Comparison of ENCODE assay signal across 23 cellular contexts in genomic region chr17:32361270-32361669, GRCh38.
"Had no signal": no experiment of that assay in that cellular context is flagged by ENCODE, and none has a peak within 500 bp of the region (broad histone marks: within the 10 kb centered on the region; RNA-seq: fewer than 3 reads in every experiment).

No MANE protein-coding gene starts in this region.

- ATAC-seq: heart left ventricle; left colon; stimulated activated naive B cell treated with anti-CD40 and anti-IgM and Interleukin-4, amounts not matched to agents 10 μg/mL and 1 μg/mL and 100 μg/mL, for 72 hours had no signal

- H3K9ac ChIP-seq: neural progenitor cell had no signal

- DNase-seq: activated CD4-positive, alpha-beta T cell treated with anti-CD3 and anti-CD28 coated beads for 1 hour; activated gamma-delta T cell treated with Interleukin-2 at 50 U/mL for 16 hours; brain microvascular endothelial cell; caudate nucleus; effector memory CD4-positive, alpha-beta T cell; heart left ventricle; islet precursor cell; left colon; mesenchymal stem cell; naive B cell; sigmoid colon; stimulated activated CD4-positive, alpha-beta T cell treated with anti-CD3 and anti-CD28 coated beads, Interleukin-15, amount 100 ng/mL, for 24 hours; stimulated activated CD8-positive, alpha-beta memory T cell treated with anti-CD3 and anti-CD28 coated beads, Interleukin-4, amount 100 ng/mL, for 48 hours; stimulated activated naive B cell treated with anti-CD40 and anti-IgM and Interleukin-4, amounts not matched to agents 10 μg/mL and 1 μg/mL and 100 μg/mL, for 72 hours; T-helper 1 cell; T-helper 9 cell; upper lobe of left lung had no signal

- H3K27me3 Mint-ChIP-seq: activated naive CD4-positive, alpha-beta T cell treated with anti-CD3 and anti-CD28 coated beads, Interleukin-2, amount 50 U/mL, for 24 hours; naive B cell; stimulated activated naive B cell treated with anti-CD40 and anti-IgM and Interleukin-4, amounts not matched to agents 10 μg/mL and 1 μg/mL and 100 μg/mL, for 72 hours had no signal

- H3K4me1 ChIP-seq: neural progenitor cell had no signal

- H2AFZ ChIP-seq: neural progenitor cell had no signal

- H3K4me2 ChIP-seq: neural progenitor cell, smooth muscle cell had no signal

- H3K4me1 Mint-ChIP-seq: neural progenitor cell had no signal

- H3K9me3 Mint-ChIP-seq: activated naive CD4-positive, alpha-beta T cell treated with anti-CD3 and anti-CD28 coated beads, Interleukin-2, amount 50 U/mL, for 24 hours; naive B cell; neural progenitor cell; stimulated activated naive B cell treated with anti-CD40 and anti-IgM and Interleukin-4, amounts not matched to agents 10 μg/mL and 1 μg/mL and 100 μg/mL, for 72 hours had no signal

- H3K4me3 ChIP-seq: adrenal gland, ascending aorta, heart left ventricle, neural progenitor cell, sigmoid colon, smooth muscle cell, thoracic aorta, upper lobe of left lung had no signal

- H3K27ac Mint-ChIP-seq: neural progenitor cell; stimulated activated naive B cell treated with anti-CD40 and anti-IgM and Interleukin-4, amounts not matched to agents 10 μg/mL and 1 μg/mL and 100 μg/mL, for 72 hours had no signal

- H3K27me3 ChIP-seq: adrenal gland, ascending aorta, brain microvascular endothelial cell, heart left ventricle, neural progenitor cell, sigmoid colon, upper lobe of left lung had no signal

- H3K9me3 ChIP-seq: adrenal gland, ascending aorta, heart left ventricle, sigmoid colon, thoracic aorta, upper lobe of left lung had no signal

- H3K4me3 Mint-ChIP-seq: naive B cell; neural progenitor cell; stimulated activated naive B cell treated with anti-CD40 and anti-IgM and Interleukin-4, amounts not matched to agents 10 μg/mL and 1 μg/mL and 100 μg/mL, for 72 hours had no signal
